8 cellular contexts compared by ENCODE assay signal in the genomic region with DNA sequence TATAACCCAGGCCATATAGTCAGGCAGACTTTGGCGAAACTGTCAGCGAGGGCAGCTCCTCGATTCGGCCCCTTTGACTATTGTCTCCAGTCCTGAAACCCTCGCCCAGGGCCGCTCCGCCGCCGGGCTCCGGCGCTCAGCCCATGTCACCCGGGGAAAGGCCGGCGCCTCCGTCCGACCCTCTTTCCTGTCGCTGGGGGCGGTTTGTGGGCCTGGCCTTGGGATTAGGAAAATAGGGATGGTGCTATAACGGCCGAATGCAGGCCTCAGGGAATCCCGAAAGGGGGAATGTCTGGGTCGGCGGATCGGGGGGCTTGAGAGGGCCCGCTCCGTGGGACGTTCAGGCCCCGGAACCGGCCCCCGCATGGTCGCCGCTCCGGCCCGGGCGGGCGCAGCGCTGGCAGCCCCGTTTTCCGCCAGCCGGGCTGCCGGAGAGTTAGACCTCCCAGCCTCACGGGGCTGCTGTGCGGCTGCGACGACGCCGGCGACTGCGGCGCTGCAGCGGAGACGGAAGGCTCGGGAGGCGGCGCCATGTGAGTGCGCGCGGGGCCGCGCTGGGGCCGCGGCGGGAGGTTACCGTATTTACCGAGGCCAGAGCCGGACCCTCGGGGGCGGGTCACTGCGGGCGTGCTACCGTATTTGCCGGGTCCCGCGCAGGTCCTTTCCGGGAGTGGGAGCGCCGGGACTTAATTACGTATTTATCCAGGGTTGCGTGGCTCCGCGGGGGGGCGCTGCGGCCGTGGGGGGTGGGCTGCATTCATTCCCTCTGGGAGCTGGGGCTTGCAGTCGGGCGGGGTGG. TPM values are rescaled to one million over a fixed set of nuclear protein-coding genes. Genes with fewer than 3 reads are reported as not detected.
DNase-seq lines count a peak whose midpoint lies in the region; ATAC-seq and TF ChIP-seq lines count a peak whose summit lies in the region.

No MANE protein-coding gene starts in this region.

- H3K4me2 ChIP-seq in OCI-LY3 (ENCODE audit: low read length) = peak overlapping the region; percentile 99

- H3K4me1 ChIP-seq in OCI-LY3 (ENCODE audit: low read length) (peaks cover 61% of the 10 kb centered on the region), esophagus muscularis mucosa (peaks cover 20 to 46% (median 34%) of the 10 kb centered on the region in 4 donors)

- no peaks in the 10 kb centered on the region for H4K20me1 ChIP-seq in OCI-LY3 (ENCODE audit: insufficient read depth, low read length)

- WGBS in esophagus muscularis mucosa = 4% methylated on average over 14 of the region's 86 CpGs

- peak overlapping the region; percentile 37 for H3K27ac ChIP-seq in HL-60 (replicated peaks)
- peak overlapping the region; percentile 98 for H3K27ac ChIP-seq in OCI-LY3 (ENCODE audit: low read length)
- H3K27ac ChIP-seq in esophagus muscularis mucosa (replicated peaks in 1 of 4) = peak overlapping the region; percentile 93 to 98 (median 96)

- H3K9me3 ChIP-seq in OCI-LY3 (ENCODE audit: insufficient read depth, low read length) (no peaks in the 10 kb centered on the region), esophagus muscularis mucosa (no peaks in the 10 kb centered on the region)

- DNase-seq in Caki2 (ENCODE audit: low read depth) (peak; percentile 80), HL-60 (ENCODE audit: low read depth in 1 of 2, low spot score in 1 of 2) (peak; percentile 57 to 75), esophagus muscularis mucosa (ENCODE audit: extremely low spot score) (peak; percentile 96), myocyte (ENCODE audit: low read depth) (peak; percentile 94)
- peak; percentile 85 to 87 for DNase-seq in activated T-cell treated with anti-CD3 and anti-CD28 coated beads, Interleukin-2, amount 50 U/mL, for 48 hours
- peak; percentile 45 to 48 for DNase-seq in stimulated activated CD8-positive, alpha-beta memory T cell treated with anti-CD3 and anti-CD28 coated beads, Interleukin-7, amount 100 ng/mL, for 1 hour (ENCODE audit: low read depth in 2 of 2)

- peak; percentile 28 for ATAC-seq in GM19463 (IDR thresholded peaks at IDR 0.05; ENCODE audit: unreplicated experiment)

- TF ChIP-seq CTCF in HL-60 (IDR thresholded peaks at IDR 0.05; ENCODE audit: insufficient read depth, low read length) (no peak), OCI-LY3 (IDR thresholded peaks at IDR 0.05; ENCODE audit: low read depth, low read length) (0 out of 2 replicates have a peak, but pooled peaks have one; percentile 18), esophagus muscularis mucosa (IDR thresholded peaks at IDR 0.05) (peak in 2 of 3 experiments; percentile 21 to 40)

- H3K4me3 ChIP-seq in HL-60 (replicated peaks; ENCODE audit: insufficient read depth, low read length) (peak overlapping the region; percentile 83), OCI-LY3 (ENCODE audit: low read length) (peak overlapping the region; percentile 85), esophagus muscularis mucosa (peak overlapping the region; percentile 73 to 86 (median 78))

- H2AFZ ChIP-seq in OCI-LY3 (ENCODE audit: low read depth, low read length) = peak overlapping the region; percentile 43

- in situ Hi-C loops in Caki2 (cut with HindIII; ENCODE audit: low pct_unique_long_range_greater_than_20kb, low sequenced_read_pairs) = no loop called here

- peaks cover 40% of the 10 kb centered on the region for H3K79me2 ChIP-seq in OCI-LY3 (ENCODE audit: low read length)

- intact Hi-C loops in esophagus muscularis mucosa (cut with DNase I) = loop anchor here (5.0 kb wide), 1 partner anchor 38 kb away; a partner anchor contains a TSS

- H3K9ac ChIP-seq in OCI-LY3 (ENCODE audit: low read length) = peak overlapping the region; percentile 97

- H3K27me3 ChIP-seq in HL-60 (ENCODE audit: insufficient read depth, poor library complexity, severe bottlenecking) (no peaks in the 10 kb centered on the region), OCI-LY3 (ENCODE audit: low read depth, low read length) (no peaks in the 10 kb centered on the region), esophagus muscularis mucosa (no peaks in the 10 kb centered on the region)

- peak; percentile 38 for TF ChIP-seq POLR2A in esophagus muscularis mucosa (IDR thresholded peaks at IDR 0.05; ENCODE audit: low read depth)

- no peak for TF ChIP-seq EP300 in esophagus muscularis mucosa (IDR thresholded peaks at IDR 0.05)

- H3K36me3 ChIP-seq in OCI-LY3 (replicated peaks; ENCODE audit: low read depth, low read length) (peaks cover 12% of the 10 kb centered on the region), esophagus muscularis mucosa (peaks cover 0 to 23% (median 8%) of the 10 kb centered on the region in 4 donors)

RNA-seq across cellular contexts. Expression of a gene that starts 25.9 kb away (rescaled TPM):
- 8.6 and 10.2 TPM in 2 replicates for total RNA-seq in Caki2 (2014; rRNA removed; shearing (Covaris generic); ENCODE audit: low replicate concordance)
- total RNA-seq in esophagus muscularis mucosa (10 to 100 TPM in 3 of 4 donors, 1 to 10 TPM in 1; 6.6 to 19.8 (median 15.0) TPM), myocyte (17.8 and 21.2 TPM in 2 replicates)
- 7.3 TPM for polyA plus RNA-seq in myocyte (2012)

RNA-seq across cellular contexts. Expression of a gene that starts 36.4 kb away (rescaled TPM):
- 86.1 and 89.8 TPM in 2 replicates for total RNA-seq in Caki2 (2014; rRNA removed; shearing (Covaris generic); ENCODE audit: low replicate concordance)
- total RNA-seq in esophagus muscularis mucosa = 100 to 1,000 TPM in 2 of 4 donors, 10 to 100 TPM in 2; 66.8 to 143 (median 97.7) TPM
- 262 and 362 TPM in 2 replicates for total RNA-seq in myocyte
- 117 TPM for polyA plus RNA-seq in myocyte (2012)

RNA-seq across cellular contexts. Expression of a gene that starts 45.4 kb away (rescaled TPM):
- total RNA-seq in Caki2 (2014; rRNA removed; shearing (Covaris generic); ENCODE audit: low replicate concordance) = not detected in 2 replicates
- total RNA-seq in esophagus muscularis mucosa = 10 to 100 TPM in 3 of 4 donors, 1 to 10 TPM in 1; 7.1 to 18.5 (median 15.4) TPM
- total RNA-seq in myocyte = not detected in 2 replicates
- not detected for polyA plus RNA-seq in myocyte (2012)

Comparison
In these comparisons a context has a peak if more than half of its experiments do, and no peak if none do; other contexts are left out.
1. Peak in every context shown above with its lines: DNase-seq, ATAC-seq, H3K4me3 ChIP-seq and H3K27ac ChIP-seq.
2. H3K27ac ChIP-seq: peak in every context shown above with its lines; median percentile 98 in OCI-LY3; 96 in esophagus muscularis mucosa; 37 in HL-60.